In genomic region chr2:234620018-234620417, GRCh38 we compare ENCODE assay signal across 1 cellular context.
TF ChIP-seq lines count a peak whose summit lies in the region.

No MANE protein-coding gene starts in this region.

TF ChIP-seq in H1, 55 proteins besides CTCF, POLR2A, EP300 and RAD21:
- TF ChIP-seq POU5F1 (IDR thresholded peaks at IDR 0.05; ENCODE audit: low read depth, low read length) (no peak), USF2 (IDR thresholded peaks at IDR 0.05; ENCODE audit: low read length) (no peak), CBX8 (IDR thresholded peaks at IDR 0.05; ENCODE audit: borderline replicate concordance, low read depth, low read length) (no peak), CHD2 (IDR thresholded peaks at IDR 0.05; ENCODE audit: low read length) (no peak), GABPA (IDR thresholded peaks at IDR 0.05; ENCODE audit: borderline replicate concordance, insufficient read depth, low read length) (no peak), SP4 (IDR thresholded peaks at IDR 0.05; ENCODE audit: low read length) (no peak)
TF ChIP-seq in H1: peak in this region for 0.
